Comparison of ENCODE assay signal across 28 cellular contexts in genomic region chr16:80559369-80559768, GRCh38. TPM values are rescaled to one million over a fixed set of nuclear protein-coding genes. Genes with fewer than 3 reads are reported as not detected.
"Had no signal": no experiment of that assay in that cellular context is flagged by ENCODE, and none has a peak within 500 bp of the region (broad histone marks: within the 10 kb centered on the region; RNA-seq: fewer than 3 reads in every experiment).

No MANE protein-coding gene starts in this region.

- H3K27me3 ChIP-seq: testis, thyroid gland, tibial artery, tibial nerve, upper lobe of left lung, uterus, vagina had no signal

- H3K27ac ChIP-seq: stomach, suprapubic skin, testis, thoracic aorta, thyroid gland, tibial artery, tibial nerve, transverse colon, upper lobe of left lung, upper lobe of right lung, uterus, vagina had no signal

- H3K9me3 ChIP-seq: stomach, suprapubic skin, testis, thoracic aorta, thyroid gland, tibial artery, tibial nerve, transverse colon, upper lobe of left lung, upper lobe of right lung, uterus, vagina had no signal

- H3K36me3 ChIP-seq: stomach, suprapubic skin, thoracic aorta, thyroid gland, tibial artery, tibial nerve, transverse colon, upper lobe of left lung, upper lobe of right lung, uterus, vagina had no signal

- DNase-seq: stimulated activated CD4-positive, alpha-beta T cell treated with anti-CD3 and anti-CD28 coated beads, Interleukin-2, amount 100 ng/mL, for 48 hours; stimulated activated CD4-positive, alpha-beta T cell treated with anti-CD3 and anti-CD28 coated beads, Interleukin-4, amount 100 ng/mL, for 1 hour; stimulated activated CD4-positive, alpha-beta T cell treated with anti-CD3 and anti-CD28 coated beads, Interleukin-4, amount 100 ng/mL, for 24 hours; stimulated activated CD4-positive, alpha-beta T cell treated with anti-CD3 and anti-CD28 coated beads, Interleukin-4, amount 100 ng/mL, for 4 hours; stimulated activated CD8-positive, alpha-beta memory T cell treated with anti-CD3 and anti-CD28 coated beads, Interleukin-4, amount 100 ng/mL, for 48 hours; stimulated activated naive B cell treated with anti-CD40 and anti-IgM and Interleukin-4, amounts not matched to agents 10 μg/mL and 1 μg/mL and 100 μg/mL, for 72 hours; stimulated activated naive CD4-positive, alpha-beta T cell; stimulated activated naive CD4-positive, alpha-beta T cell treated with Interleukin-2 at 50 U/mL for 16 hours; stimulated activated naive CD8-positive, alpha-beta T cell treated with anti-CD3 and anti-CD28 coated beads, Interleukin-15, amount 100 ng/mL, for 72 hours; stimulated activated naive CD8-positive, alpha-beta T cell treated with anti-CD3 and anti-CD28 coated beads, Interleukin-15, Interleukin-2, amounts not matched to agents 100 U/mL and 50 U/mL, for 24 hours; stomach; substantia nigra; testis; thyroid gland; tibial artery; transverse colon; trophoblast cell; upper lobe of left lung; upper lobe of right lung; uterus had no signal

- ATAC-seq: stimulated activated effector memory CD8-positive, alpha-beta T cell treated with anti-CD3 and anti-CD28 coated beads, Interleukin-12 subunit alpha, Interleukin-12 subunit beta, amount 100 ng/mL, for 72 hours; stimulated activated memory B cell treated with anti-CD40 and anti-IgM and Interleukin-4, amounts not matched to agents 10 μg/mL and 1 μg/mL and 100 μg/mL, for 72 hours; stimulated activated naive B cell treated with anti-CD40 and anti-IgM and Interleukin-4, amounts not matched to agents 10 μg/mL and 1 μg/mL and 100 μg/mL, for 72 hours; stimulated activated naive CD8-positive, alpha-beta T cell treated with anti-CD3 and anti-CD28 coated beads, Interleukin-15, amount 100 ng/mL, for 72 hours; stimulated activated naive CD8-positive, alpha-beta T cell treated with anti-CD3 and anti-CD28 coated beads, Interleukin-15, Interleukin-2, amounts not matched to agents 100 U/mL and 50 U/mL, for 24 hours; upper lobe of right lung had no signal

- H3K4me1 ChIP-seq: stomach, suprapubic skin, testis, thyroid gland, tibial artery, tibial nerve, upper lobe of left lung, upper lobe of right lung, uterus, vagina had no signal

- H3K4me3 ChIP-seq: stomach, suprapubic skin, testis, thoracic aorta, thyroid gland, tibial artery, tibial nerve, transverse colon, upper lobe of left lung, upper lobe of right lung, uterus, vagina had no signal

- FAIRE-seq: urothelium cell line had no signal

RNA-seq across cellular contexts. Expression of gene DYNLRB2, which starts 18.6 kb away (rescaled TPM):
- total RNA-seq: stomach, subcutaneous adipose tissue, thoracic aorta, transverse colon, upper lobe of right lung, vagina had no signal
